ENCODE assay signal across 19 cellular contexts in the genomic region with DNA sequence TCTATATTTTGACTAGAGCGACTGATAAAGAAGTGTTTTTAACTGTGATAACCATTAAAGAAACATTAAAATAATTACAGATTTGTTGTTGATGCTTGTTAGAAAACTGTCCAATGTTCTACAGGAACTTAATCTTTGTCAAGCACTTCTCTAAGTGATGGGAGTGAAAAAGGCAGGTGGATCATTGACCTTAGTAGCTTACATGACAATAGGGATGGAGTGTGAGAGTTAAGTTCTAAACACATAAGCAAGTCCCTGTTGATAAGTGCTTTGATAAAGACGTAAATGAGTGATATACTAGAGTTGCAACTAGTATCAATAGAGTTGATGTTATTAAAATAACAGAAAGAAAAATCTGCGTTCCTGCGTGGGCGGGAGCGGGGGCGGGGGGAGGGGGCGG.
"Had no signal": no experiment of that assay in that cellular context is flagged by ENCODE, and none has a peak within 500 bp of the region (broad histone marks: within the 10 kb centered on the region; RNA-seq: fewer than 3 reads in every experiment).

No MANE protein-coding gene starts in this region.

- H3K4me1 ChIP-seq: esophagus muscularis mucosa, gastroesophageal sphincter, psoas muscle, right lobe of liver, suprapubic skin, thyroid gland had no signal

- H3K27me3 ChIP-seq: esophagus muscularis mucosa, gastroesophageal sphincter, neutrophil, right lobe of liver, suprapubic skin, thyroid gland had no signal

- H3K4me3 ChIP-seq: esophagus muscularis mucosa, gastroesophageal sphincter, psoas muscle, right lobe of liver, suprapubic skin, thyroid gland had no signal

- DNase-seq: effector memory CD4-positive, alpha-beta T cell; glutamatergic neuron; left colon; mammary epithelial cell; naive thymus-derived CD4-positive, alpha-beta T cell; nephron progenitor cell; psoas muscle; retina; right lobe of liver; stimulated activated CD4-positive, alpha-beta T cell treated with anti-CD3 and anti-CD28 coated beads, Interleukin-4, amount 100 ng/mL, for 1 hour; stimulated activated CD8-positive, alpha-beta memory T cell treated with anti-CD3 and anti-CD28 coated beads, Interleukin-4, amount 100 ng/mL, for 48 hours; stimulated activated naive CD8-positive, alpha-beta T cell treated with anti-CD3 and anti-CD28 coated beads, Interleukin-15, Interleukin-2, amounts not matched to agents 100 U/mL and 50 U/mL, for 24 hours; thyroid gland had no signal

- ATAC-seq: gastroesophageal sphincter; left colon; naive thymus-derived CD4-positive, alpha-beta T cell; psoas muscle; right lobe of liver; stimulated activated effector memory CD8-positive, alpha-beta T cell treated with anti-CD3 and anti-CD28 coated beads, Interleukin-12 subunit alpha, Interleukin-12 subunit beta, amount 100 ng/mL, for 72 hours; stimulated activated naive CD8-positive, alpha-beta T cell treated with anti-CD3 and anti-CD28 coated beads, Interleukin-15, Interleukin-2, amounts not matched to agents 100 U/mL and 50 U/mL, for 24 hours had no signal

- H3K36me3 ChIP-seq: esophagus muscularis mucosa, gastroesophageal sphincter, neutrophil, right lobe of liver, suprapubic skin, thyroid gland had no signal

- H3K9me3 ChIP-seq: esophagus muscularis mucosa, gastroesophageal sphincter, neutrophil, psoas muscle, right lobe of liver, suprapubic skin, thyroid gland had no signal

- H3K27ac ChIP-seq: epithelial cell of prostate, esophagus muscularis mucosa, gastroesophageal sphincter, neutrophil, psoas muscle, right lobe of liver, suprapubic skin, thyroid gland had no signal
